In the genomic region with DNA sequence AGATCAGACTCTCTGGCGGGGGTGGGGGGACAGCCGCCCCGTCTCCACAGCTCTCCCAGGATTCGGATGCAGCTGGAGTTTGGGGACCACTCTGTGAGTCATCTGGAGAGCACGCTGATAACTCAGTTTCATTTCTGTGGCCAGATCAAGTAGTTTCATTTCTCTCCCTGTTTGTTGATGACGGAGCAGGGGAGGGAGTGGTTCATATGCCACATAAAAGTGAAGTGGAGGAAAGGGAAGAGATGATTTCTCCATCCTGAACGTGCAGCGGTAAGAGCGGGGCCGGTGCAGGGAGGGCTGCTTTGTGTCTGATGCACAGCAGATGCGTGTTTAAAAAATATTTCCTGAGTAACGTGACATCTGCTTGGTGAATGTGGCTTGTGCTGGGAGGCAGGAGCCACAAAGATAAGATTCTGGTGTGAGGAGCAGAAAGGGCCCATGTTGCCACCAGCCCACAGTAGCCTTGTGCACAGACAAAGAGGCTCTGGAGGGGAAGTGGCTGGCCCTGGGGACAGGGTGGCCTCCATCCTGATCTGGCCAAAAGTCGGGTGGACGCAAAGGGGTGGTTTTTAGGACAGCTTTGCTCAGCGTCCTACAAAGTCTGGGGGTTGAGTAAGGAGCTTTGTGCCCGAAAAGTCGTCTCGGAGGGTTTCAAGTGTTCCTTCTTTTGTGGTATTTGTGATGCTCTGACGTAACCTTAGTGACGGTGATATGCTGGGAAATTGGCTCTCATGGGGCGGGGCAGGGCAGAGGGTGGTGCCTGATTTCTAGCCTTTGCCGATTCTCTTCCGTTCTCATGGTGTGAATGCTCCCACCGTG, we compare ENCODE assay signal across 8 cellular contexts. TPM values are rescaled to one million over a fixed set of nuclear protein-coding genes. Genes with fewer than 3 reads are reported as not detected.
DNase-seq lines count a peak whose midpoint lies in the region; ATAC-seq, FAIRE-seq and TF ChIP-seq lines count a peak whose summit lies in the region.

A gene with protein sequence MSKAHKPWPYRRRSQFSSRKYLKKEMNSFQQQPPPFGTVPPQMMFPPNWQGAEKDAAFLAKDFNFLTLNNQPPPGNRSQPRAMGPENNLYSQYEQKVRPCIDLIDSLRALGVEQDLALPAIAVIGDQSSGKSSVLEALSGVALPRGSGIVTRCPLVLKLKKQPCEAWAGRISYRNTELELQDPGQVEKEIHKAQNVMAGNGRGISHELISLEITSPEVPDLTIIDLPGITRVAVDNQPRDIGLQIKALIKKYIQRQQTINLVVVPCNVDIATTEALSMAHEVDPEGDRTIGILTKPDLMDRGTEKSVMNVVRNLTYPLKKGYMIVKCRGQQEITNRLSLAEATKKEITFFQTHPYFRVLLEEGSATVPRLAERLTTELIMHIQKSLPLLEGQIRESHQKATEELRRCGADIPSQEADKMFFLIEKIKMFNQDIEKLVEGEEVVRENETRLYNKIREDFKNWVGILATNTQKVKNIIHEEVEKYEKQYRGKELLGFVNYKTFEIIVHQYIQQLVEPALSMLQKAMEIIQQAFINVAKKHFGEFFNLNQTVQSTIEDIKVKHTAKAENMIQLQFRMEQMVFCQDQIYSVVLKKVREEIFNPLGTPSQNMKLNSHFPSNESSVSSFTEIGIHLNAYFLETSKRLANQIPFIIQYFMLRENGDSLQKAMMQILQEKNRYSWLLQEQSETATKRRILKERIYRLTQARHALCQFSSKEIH (plus strand): TSS at position 242 of the 819 bp plus-strand sequence. CDS start 14,880 bp downstream, outside the sequence.

- peak; percentile 75 to 92 (median 85) for DNase-seq in Peyer's patch
- DNase-seq in activated gamma-delta T cell treated with Interleukin-2 at 50 U/mL for 16 hours, result peak; percentile 69
- DNase-seq in left ventricle myocardium inferior, result peak; percentile 77
- peak; percentile 37 to 57 for DNase-seq in stimulated activated CD4-positive, alpha-beta T cell treated with anti-CD3 and anti-CD28 coated beads, Interleukin-1b, Interleukin-23, amount 100 ng/mL, for 1 hour (ENCODE audit: low read depth in 2 of 2)
- DNase-seq in frontal cortex (ENCODE audit: low spot score in 2 of 2), result no peak
- no peak for DNase-seq in NCI-H82 treated with DMSO at 0.1 percent for 48 hours (lab: John Stamatoyannopoulos, UW; ENCODE audit: unreplicated experiment)

- H3K4me1 ChIP-seq in Peyer's patch, result peaks cover 0 to 47% (median 6%) of the 10 kb centered on the region in 4 donors
- H3K4me1 ChIP-seq in left ventricle myocardium inferior, result peaks cover 27% of the 10 kb centered on the region

- H3K27me3 ChIP-seq in Peyer's patch, result no peaks in the 10 kb centered on the region
- peaks cover 33% of the 10 kb centered on the region for H3K27me3 ChIP-seq in left ventricle myocardium inferior (ENCODE audit: low read depth)

- H3K27ac ChIP-seq in Peyer's patch, result peak within 1 kb of the TSS; percentile 89 to 93 (median 92)
- peak within 1 kb of the TSS; percentile 89 for H3K27ac ChIP-seq in left ventricle myocardium inferior (replicated peaks)

- H3K9me3 ChIP-seq in Peyer's patch (no peaks in the 10 kb centered on the region), left ventricle myocardium inferior (replicated peaks) (no peaks in the 10 kb centered on the region)

- peak in 1 of 6 experiments; percentile 10 for TF ChIP-seq CTCF in Peyer's patch (IDR thresholded peaks at IDR 0.05)
- TF ChIP-seq CTCF in left ventricle myocardium inferior (IDR thresholded peaks at IDR 0.05; ENCODE audit: borderline replicate concordance), result no peak

- ATAC-seq in GM18498 (IDR thresholded peaks at IDR 0.05; ENCODE audit: unreplicated experiment) (peak; percentile 54), HG02870 (IDR thresholded peaks at IDR 0.05; ENCODE audit: unreplicated experiment) (peak; percentile 71)

- H3K4me3 ChIP-seq in Peyer's patch, result peak within 1 kb of the TSS; percentile 40 to 48 (median 44)
- H3K4me3 ChIP-seq in left ventricle myocardium inferior, result peak within 1 kb of the TSS; percentile 63

- peak in 1 of 2 donors; percentile 24 for TF ChIP-seq POLR2A in Peyer's patch (IDR thresholded peaks at IDR 0.05)

- no peaks in the 10 kb centered on the region for H3K36me3 ChIP-seq in Peyer's patch
- no peaks in the 10 kb centered on the region for H3K36me3 ChIP-seq in left ventricle myocardium inferior

- intact Hi-C loops in left ventricle myocardium inferior (cut with micrococcal nuclease), result no loop called here

- FAIRE-seq in frontal cortex (lab: Jason Lieb, UNC), result no peak

RNA-seq across cellular contexts. Expression of the gene that starts here (rescaled TPM):
- total RNA-seq in Peyer's patch, result 10 to 100 TPM; 13.7 to 39.6 (median 16.3) TPM
- total RNA-seq in left ventricle myocardium inferior, result 5.4 TPM
- 0.41 TPM for total RNA-seq in frontal cortex

Comparison
In these comparisons a context has a peak if more than half of its experiments do, and no peak if none do; other contexts are left out.
1. DNase-seq: peak in Peyer's patch (3 of 3), activated gamma-delta T cell treated with Interleukin-2 at 50 U/mL for 16 hours (single experiment), left ventricle myocardium inferior (single experiment) and stimulated activated CD4-positive, alpha-beta T cell treated with anti-CD3 and anti-CD28 coated beads, Interleukin-1b, Interleukin-23, amount 100 ng/mL, for 1 hour (2 of 2); none in frontal cortex (0 of 2) and NCI-H82 treated with DMSO at 0.1 percent for 48 hours (single experiment).